9 cellular contexts compared by ENCODE assay signal in genomic region chr11:69008774-69009440, GRCh38. TPM values are rescaled to one million over a fixed set of nuclear protein-coding genes. Genes with fewer than 3 reads are reported as not detected.
DNase-seq lines count a peak whose midpoint lies in the region; ATAC-seq and TF ChIP-seq lines count a peak whose summit lies in the region.
"Had no signal": no experiment of that assay in that cellular context is flagged by ENCODE, and none has a peak within 500 bp of the region (broad histone marks: within the 10 kb centered on the region; RNA-seq: fewer than 3 reads in every experiment).

No MANE protein-coding gene starts in this region.

- no peaks in the 10 kb centered on the region for H3K9me3 ChIP-seq in SJSA1 (replicated peaks)

- no peak overlapping the region for H3K4me3 Mint-ChIP-seq in progenitor cell of endocrine pancreas (ENCODE audit: low read depth)
- H3K4me3 Mint-ChIP-seq: central memory CD8-positive, alpha-beta T cell had no signal

- DNase-seq in EH (ENCODE audit: low read depth): peak; percentile 98
- peak; percentile 100 for DNase-seq in SJSA1 (ENCODE audit: low read depth in 1 of 2, low spot score in 2 of 2)
- peak; percentile 76 to 93 for DNase-seq in foreskin keratinocyte
- DNase-seq in progenitor cell of endocrine pancreas (ENCODE audit: low spot score, unreplicated experiment): no peak
- no peak for DNase-seq in activated effector memory CD4-positive, alpha-beta T cell treated with anti-CD3 and anti-CD28 coated beads, Interleukin-2, amount 50 U/mL, for 16 hours
- no peak for DNase-seq in GM20000 (ENCODE audit: low spot score)
- no peak for DNase-seq in NCI-H526 (lab: John Stamatoyannopoulos, UW)

- peaks cover 25% of the 10 kb centered on the region for H3K4me1 Mint-ChIP-seq in progenitor cell of endocrine pancreas (ENCODE audit: low read depth)
- H3K4me1 Mint-ChIP-seq: central memory CD8-positive, alpha-beta T cell had no signal

- no peaks in the 10 kb centered on the region for H3K27me3 ChIP-seq in SJSA1 (replicated peaks)
- peaks cover 22% of the 10 kb centered on the region for H3K27me3 ChIP-seq in foreskin keratinocyte

- H3K27me3 Mint-ChIP-seq in progenitor cell of endocrine pancreas: peaks cover 15% of the 10 kb centered on the region

- H3K36me3 ChIP-seq in SJSA1: peaks cover 37% of the 10 kb centered on the region

- no peak overlapping the region; the same call in 1 of the 2 replicates for H3K4me3 ChIP-seq in SJSA1

- TF ChIP-seq POLR2A in GM18505 (IDR thresholded peaks at IDR 0.05; ENCODE audit: borderline replicate concordance, extremely low read depth, insufficient read depth, insufficient read length): no peak

- ATAC-seq in foreskin keratinocyte (peak; percentile 87), GM18505 (IDR thresholded peaks at IDR 0.05; ENCODE audit: unreplicated experiment) (no peak)

- TF ChIP-seq CTCF in foreskin keratinocyte (conservative IDR thresholded peaks at IDR 0.05) (peak; percentile 2), progenitor cell of endocrine pancreas (IDR thresholded peaks at IDR 0.05; ENCODE audit: unreplicated experiment) (no peak), GM20000 (IDR thresholded peaks at IDR 0.05; ENCODE audit: extremely low read depth, missing control alignments) (no peak)

- no peaks in the 10 kb centered on the region for H3K36me3 Mint-ChIP-seq in progenitor cell of endocrine pancreas (ENCODE audit: insufficient read depth)

- H3K27ac ChIP-seq in SJSA1 (peak overlapping the region; percentile 97), foreskin keratinocyte (peak overlapping the region; percentile 84)

- H3K4me1 ChIP-seq in SJSA1 (replicated peaks) (peaks cover 73% of the 10 kb centered on the region), foreskin keratinocyte (peaks cover 16% of the 10 kb centered on the region)

- peak overlapping the region; percentile 93 for H3K27ac Mint-ChIP-seq in progenitor cell of endocrine pancreas

- no peaks in the 10 kb centered on the region for H3K9me3 Mint-ChIP-seq in progenitor cell of endocrine pancreas (ENCODE audit: low read depth)
- H3K9me3 Mint-ChIP-seq: central memory CD8-positive, alpha-beta T cell had no signal

RNA-seq across cellular contexts. Expression of gene MRGPRF, which starts 4.1 kb away (rescaled TPM):
- total RNA-seq in SJSA1 (2014; rRNA removed; shearing (Covaris generic)): 25.8 and 27.4 TPM in 2 replicates
- 0.07 and 0.14 TPM in 2 replicates for total RNA-seq in foreskin keratinocyte
- polyA plus RNA-seq in foreskin keratinocyte: 0.09 and 0.25 TPM in 2 replicates
- total RNA-seq in progenitor cell of endocrine pancreas: 0.24 and 0.41 TPM in 2 replicates

RNA-seq across cellular contexts. Expression of gene MRGPRD, which starts 28.1 kb away (rescaled TPM):
- not detected in 2 replicates for total RNA-seq in SJSA1 (2014; rRNA removed; shearing (Covaris generic))
- total RNA-seq in foreskin keratinocyte (not detected in 2 replicates), progenitor cell of endocrine pancreas (not detected in 2 replicates)
- not detected in 2 replicates for polyA plus RNA-seq in foreskin keratinocyte

RNA-seq across cellular contexts. Expression of gene TPCN2, which starts 39.8 kb away (rescaled TPM):
- 21.7 and 24.1 TPM in 2 replicates for total RNA-seq in SJSA1 (2014; rRNA removed; shearing (Covaris generic))
- total RNA-seq in foreskin keratinocyte (10.2 and 11.9 TPM in 2 replicates), progenitor cell of endocrine pancreas (19.7 and 20.9 TPM in 2 replicates)
- 7.4 and 8.6 TPM in 2 replicates for polyA plus RNA-seq in foreskin keratinocyte

Comparison
In these comparisons a context has a peak if more than half of its experiments do, and no peak if none do; other contexts are left out.
1. DNase-seq: peak in EH (single experiment), SJSA1 (2 of 2) and foreskin keratinocyte (2 of 2); none in progenitor cell of endocrine pancreas (single experiment), activated effector memory CD4-positive, alpha-beta T cell treated with anti-CD3 and anti-CD28 coated beads, Interleukin-2, amount 50 U/mL, for 16 hours (single experiment), GM20000 (single experiment) and NCI-H526 (0 of 2).
2. RNA of gene MRGPRF, which starts 4.1 kb away (total RNA-seq): 25.8 to 27.4 TPM in SJSA1; 0.24 to 0.41 TPM in progenitor cell of endocrine pancreas and 0.07 to 0.14 TPM in foreskin keratinocyte; every median in the first group is over 10 times any median in the second.